Comparison of ENCODE assay signal across 8 cellular contexts in genomic region chr1:246566128-246566807, GRCh38. TPM values are rescaled to one million over a fixed set of nuclear protein-coding genes. Genes with fewer than 3 reads are reported as not detected.
DNase-seq lines count a peak whose midpoint lies in the region; ATAC-seq and TF ChIP-seq lines count a peak whose summit lies in the region.

Gene CNST (plus strand): TSS chr1:246566456. CDS start chr1:246591563, 25,107 bp downstream.
Gene TFB2M (minus strand): TSS chr1:246566261. CDS start chr1:246566138, 123 bp downstream.

- peak; percentile 98 for DNase-seq in GM04504 (ENCODE audit: low read depth)
- DNase-seq in HFFc6 = peak; percentile 99
- DNase-seq in NB4 (ENCODE audit: low read depth) = peak; percentile 99
- peak; percentile 98 for DNase-seq in globus pallidus (ENCODE audit: low spot score)
- DNase-seq in nucleus accumbens (lab: John Stamatoyannopoulos, UW) = peak; percentile 84 to 98 (median 96)
- DNase-seq in suprapubic skin (ENCODE audit: low spot score in 2 of 2) = peak; percentile 97 to 99

- H3K36me3 Mint-ChIP-seq in HFFc6 (ENCODE audit: low read depth) = peaks cover 45% of the 10 kb centered on the region
- peaks cover 8% of the 10 kb centered on the region for H3K36me3 Mint-ChIP-seq in activated naive CD4-positive, alpha-beta T cell treated with anti-CD3 and anti-CD28 coated beads, Interleukin-2, amount 50 U/mL, for 24 hours

- peak within 1 kb of the TSS; percentile 99 for H3K4me3 Mint-ChIP-seq in HFFc6
- peak within 1 kb of the TSS; percentile 97 for H3K4me3 Mint-ChIP-seq in activated naive CD4-positive, alpha-beta T cell treated with anti-CD3 and anti-CD28 coated beads, Interleukin-2, amount 50 U/mL, for 24 hours

- TF ChIP-seq CTCF in HFFc6 (IDR thresholded peaks at IDR 0.05) (no peak), NB4 (IDR thresholded peaks at IDR 0.05; ENCODE audit: low read depth, low read length) (no peak), suprapubic skin (IDR thresholded peaks at IDR 0.05) (no peak)

- peak within 1 kb of the TSS; percentile 97 for H3K27ac ChIP-seq in suprapubic skin

- peaks cover 2% of the 10 kb centered on the region for H3K27me3 Mint-ChIP-seq in HFFc6 (ENCODE audit: insufficient read depth)
- H3K27me3 Mint-ChIP-seq in activated naive CD4-positive, alpha-beta T cell treated with anti-CD3 and anti-CD28 coated beads, Interleukin-2, amount 50 U/mL, for 24 hours = no peaks in the 10 kb centered on the region

- peak; percentile 55 for TF ChIP-seq POLR2A in NB4 (IDR thresholded peaks at IDR 0.05; ENCODE audit: extremely low read depth, insufficient read length)
- TF ChIP-seq POLR2A in suprapubic skin (IDR thresholded peaks at IDR 0.05) = peak in 1 of 2 donors; percentile 87

- H3K4me3 ChIP-seq in NB4 (ENCODE audit: low read depth, low read length) = peak within 1 kb of the TSS; percentile 97
- peak within 1 kb of the TSS; percentile 93 for H3K4me3 ChIP-seq in suprapubic skin

- TF ChIP-seq EP300 in suprapubic skin (IDR thresholded peaks at IDR 0.05) = no peak

- H3K4me1 ChIP-seq in suprapubic skin = peaks cover 31% of the 10 kb centered on the region

- peaks cover 12% of the 10 kb centered on the region for H3K36me3 ChIP-seq in suprapubic skin

- H3K9me3 Mint-ChIP-seq in HFFc6 = peaks cover 12% of the 10 kb centered on the region
- no peaks in the 10 kb centered on the region for H3K9me3 Mint-ChIP-seq in activated naive CD4-positive, alpha-beta T cell treated with anti-CD3 and anti-CD28 coated beads, Interleukin-2, amount 50 U/mL, for 24 hours

- H3K27ac Mint-ChIP-seq in HFFc6 = peak within 1 kb of the TSS; percentile 95
- H3K27ac Mint-ChIP-seq in activated naive CD4-positive, alpha-beta T cell treated with anti-CD3 and anti-CD28 coated beads, Interleukin-2, amount 50 U/mL, for 24 hours = peak within 1 kb of the TSS; percentile 97

- H3K9me3 ChIP-seq in suprapubic skin = no peaks in the 10 kb centered on the region

- no peaks in the 10 kb centered on the region for H3K27me3 ChIP-seq in suprapubic skin

- WGBS in suprapubic skin = under 1% methylated on average over 26 of the region's 62 CpGs

- peak; percentile 95 for ATAC-seq in SK-N-SH treated with all-trans-retinoic acid at 6 μM for 48 hours

- H3K4me1 Mint-ChIP-seq in HFFc6 (ENCODE audit: low read depth) = peaks cover 39% of the 10 kb centered on the region
- peaks cover 49% of the 10 kb centered on the region for H3K4me1 Mint-ChIP-seq in activated naive CD4-positive, alpha-beta T cell treated with anti-CD3 and anti-CD28 coated beads, Interleukin-2, amount 50 U/mL, for 24 hours

TF ChIP-seq in SK-N-SH treated with all-trans-retinoic acid at 6 μM for 48 hours, 23 proteins besides CTCF, POLR2A, EP300 and RAD21:
- TF ChIP-seq ESRRG (CRISPR knock-in tag; IDR thresholded peaks at IDR 0.05) (no peak), BACH2 (CRISPR knock-in tag; IDR thresholded peaks at IDR 0.05; ENCODE audit: borderline replicate concordance) (no peak), PPARA (CRISPR knock-in tag; IDR thresholded peaks at IDR 0.05; ENCODE audit: borderline replicate concordance) (no peak), ZFP30 (CRISPR knock-in tag; IDR thresholded peaks at IDR 0.05) (no peak), CSRNP3 (CRISPR knock-in tag; IDR thresholded peaks at IDR 0.05) (no peak), ZC3H10 (CRISPR knock-in tag; IDR thresholded peaks at IDR 0.05) (no peak), ZNF8 (CRISPR knock-in tag; IDR thresholded peaks at IDR 0.05) (no peak), TCF4 (CRISPR knock-in tag; IDR thresholded peaks at IDR 0.05; ENCODE audit: borderline replicate concordance) (no peak), GLIS3 (CRISPR knock-in tag; IDR thresholded peaks at IDR 0.05) (no peak)

RNA-seq across cellular contexts. Expression of gene CNST, which starts in this region (rescaled TPM):
- total RNA-seq in HFFc6 (2021; fragmentation: NEBNext Ultra II Directional; extraction: Animal tissue kit (Norgen Biotek cat#: 25700)) = 10 to 100 TPM; 56.4 to 67.9 (median 59.6) TPM
- total RNA-seq in suprapubic skin = 10 to 100 TPM; 20.2 to 26.2 (median 24.3) TPM

RNA-seq across cellular contexts. Expression of gene TFB2M, which starts in this region (rescaled TPM):
- 10 to 100 TPM; 21.2 to 25.0 (median 23.0) TPM for total RNA-seq in HFFc6 (2021; fragmentation: NEBNext Ultra II Directional; extraction: Animal tissue kit (Norgen Biotek cat#: 25700))
- 10 to 100 TPM in 3 of 4 donors, 1 to 10 TPM in 1; 9.9 to 15.0 (median 12.1) TPM for total RNA-seq in suprapubic skin

Comparison
In these comparisons a context has a peak if more than half of its experiments do, and no peak if none do; other contexts are left out.
1. Peak in every context shown above with its lines: DNase-seq, ATAC-seq, H3K4me3 ChIP-seq and H3K27ac ChIP-seq.